Comparison of ENCODE assay signal across 14 cellular contexts in genomic region chr2:49236316-49236715, GRCh38.
DNase-seq lines count a peak whose midpoint lies in the region; ATAC-seq and TF ChIP-seq lines count a peak whose summit lies in the region.
"Had no signal": no experiment of that assay in that cellular context is flagged by ENCODE, and none has a peak within 500 bp of the region (broad histone marks: within the 10 kb centered on the region; RNA-seq: fewer than 3 reads in every experiment).

No MANE protein-coding gene starts in this region.

- no peak overlapping the region for H3K4me3 ChIP-seq in left lung
- H3K4me3 ChIP-seq: BLaER1 treated with 17β-estradiol and CSF1 and Interleukin-3, amounts not matched to agents 10 nM and 100 nM; GM12878 had no signal

- intact Hi-C loops in left lung (cut with DNase I), result no loop called here

- no peak for TF ChIP-seq CTCF in left lung (IDR thresholded peaks at IDR 0.05)

- H3K36me3 ChIP-seq in left lung, result no peaks in the 10 kb centered on the region
- H3K36me3 ChIP-seq: BLaER1 treated with 17β-estradiol and CSF1 and Interleukin-3, amounts not matched to agents 10 nM and 100 nM had no signal

- H3K9me3 ChIP-seq in left lung, result peaks cover 0 to 14% of the 10 kb centered on the region in 2 donors
- H3K9me3 ChIP-seq: BLaER1 treated with 17β-estradiol and CSF1 and Interleukin-3, amounts not matched to agents 10 nM and 100 nM had no signal

- no peaks in the 10 kb centered on the region for H3K4me1 ChIP-seq in left lung

- no peaks in the 10 kb centered on the region for H3K27me3 ChIP-seq in left lung
- H3K27me3 ChIP-seq: BLaER1 treated with 17β-estradiol and CSF1 and Interleukin-3, amounts not matched to agents 10 nM and 100 nM had no signal

- H3K27ac ChIP-seq in left lung, result no peak overlapping the region
- H3K27ac ChIP-seq: BLaER1 treated with 17β-estradiol and CSF1 and Interleukin-3, amounts not matched to agents 10 nM and 100 nM had no signal

- DNase-seq in NCI-H1694 treated with DMSO at 0.1 percent for 48 hours (lab: John Stamatoyannopoulos, UW) (peak; percentile 14), NCI-H524 treated with DMSO at 0.1 percent for 48 hours (lab: John Stamatoyannopoulos, UW) (peak; percentile 40), cerebellum (ENCODE audit: low spot score) (peak; percentile 18), cortex of kidney (lab: John Stamatoyannopoulos, UW) (no peak), NCI-H146 (lab: John Stamatoyannopoulos, UW) (no peak), left lung (no peak)
- DNase-seq: Calu3; CD8-positive, alpha-beta T cell; DMS79 treated with DMSO at 0.1 percent for 48 hours; H9 had no signal

- ATAC-seq in GM21390 (IDR thresholded peaks at IDR 0.05; ENCODE audit: unreplicated experiment) (no peak), left lung (no peak)
- ATAC-seq: CD8-positive, alpha-beta T cell; GM12878; HepG2 had no signal

Comparison
In these comparisons a context has a peak if more than half of its experiments do, and no peak if none do; other contexts are left out.
1. DNase-seq: peak in NCI-H1694 treated with DMSO at 0.1 percent for 48 hours (single experiment), NCI-H524 treated with DMSO at 0.1 percent for 48 hours (single experiment) and cerebellum (single experiment); none in cortex of kidney (single experiment), NCI-H146 (single experiment) and left lung (0 of 2).